In the genomic region with DNA sequence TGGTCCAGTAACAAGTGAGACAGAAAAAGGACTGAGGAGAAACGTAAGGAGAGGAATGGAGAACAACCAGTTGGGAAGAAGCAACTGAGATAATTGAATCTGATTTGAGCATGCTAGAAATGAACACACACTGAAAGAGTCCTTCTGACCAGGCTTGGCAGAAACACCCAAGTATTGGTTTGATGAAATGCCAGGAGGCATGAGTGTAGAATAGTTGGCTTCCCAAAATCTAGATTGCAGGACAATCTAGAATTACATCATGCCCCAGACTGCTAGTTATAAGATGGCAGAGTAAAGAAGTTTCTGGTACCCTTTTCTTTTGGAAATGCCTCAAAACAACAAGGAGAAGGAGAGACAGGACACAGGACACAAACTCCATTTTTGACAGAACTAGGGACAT, we compare ENCODE assay signal across 1 cellular context.
TF ChIP-seq lines count a peak whose summit lies in the region.

No MANE protein-coding gene starts in this region.

TF ChIP-seq in HepG2, 621 proteins besides CTCF, POLR2A, EP300 and RAD21 (continued from another document):
- TF ChIP-seq, protein P1, sequence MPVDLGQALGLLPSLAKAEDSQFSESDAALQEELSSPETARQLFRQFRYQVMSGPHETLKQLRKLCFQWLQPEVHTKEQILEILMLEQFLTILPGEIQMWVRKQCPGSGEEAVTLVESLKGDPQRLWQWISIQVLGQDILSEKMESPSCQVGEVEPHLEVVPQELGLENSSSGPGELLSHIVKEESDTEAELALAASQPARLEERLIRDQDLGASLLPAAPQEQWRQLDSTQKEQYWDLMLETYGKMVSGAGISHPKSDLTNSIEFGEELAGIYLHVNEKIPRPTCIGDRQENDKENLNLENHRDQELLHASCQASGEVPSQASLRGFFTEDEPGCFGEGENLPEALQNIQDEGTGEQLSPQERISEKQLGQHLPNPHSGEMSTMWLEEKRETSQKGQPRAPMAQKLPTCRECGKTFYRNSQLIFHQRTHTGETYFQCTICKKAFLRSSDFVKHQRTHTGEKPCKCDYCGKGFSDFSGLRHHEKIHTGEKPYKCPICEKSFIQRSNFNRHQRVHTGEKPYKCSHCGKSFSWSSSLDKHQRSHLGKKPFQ (CRISPR knock-in tag; IDR thresholded peaks at IDR 0.05; ENCODE audit: insufficient replicate concordance), result no peak
- TF ChIP-seq MEF2D (CRISPR knock-in tag; IDR thresholded peaks at IDR 0.05) (no peak), ZNF207 (IDR thresholded peaks at IDR 0.05; ENCODE audit: borderline replicate concordance) (no peak), NFYC (CRISPR knock-in tag; IDR thresholded peaks at IDR 0.05) (no peak)
